ENCODE assay signal across 8 cellular contexts in the genomic region with DNA sequence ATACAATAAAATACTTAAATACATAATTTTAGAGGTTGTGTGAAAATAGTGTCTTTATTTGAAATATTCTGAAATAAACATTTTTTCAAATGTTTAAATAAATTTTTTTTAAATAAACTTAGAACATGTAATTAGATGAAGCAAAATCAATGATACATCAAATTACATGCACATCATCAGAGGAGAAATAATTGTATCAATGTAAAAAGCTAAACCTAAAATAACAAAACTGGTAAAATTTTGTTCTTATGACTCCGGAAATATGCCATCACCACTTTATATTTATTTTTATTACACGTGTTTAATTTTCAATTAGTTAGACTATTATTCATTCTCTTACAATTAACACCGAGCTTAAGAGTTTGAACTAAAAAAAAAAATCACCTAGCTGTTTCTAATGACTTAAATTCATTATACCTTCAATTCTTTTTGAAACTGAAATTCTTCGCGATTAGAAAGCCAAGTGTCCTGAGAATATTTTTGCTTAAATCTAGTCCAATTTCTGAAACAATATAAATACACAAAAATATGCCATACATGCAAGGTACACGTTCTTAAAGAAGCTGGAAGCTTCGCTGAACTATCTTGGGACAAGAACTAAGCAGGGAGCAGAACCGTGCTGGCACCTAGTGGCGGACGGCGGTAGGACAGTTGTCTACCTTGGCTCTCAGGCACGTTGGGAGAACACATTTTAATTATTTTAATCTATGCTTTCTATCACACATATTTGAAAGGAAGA.
DNase-seq lines count a peak whose midpoint lies in the region; ATAC-seq, FAIRE-seq and TF ChIP-seq lines count a peak whose summit lies in the region.

No MANE protein-coding gene starts in this region.

- TF ChIP-seq CTCF in A549 (IDR thresholded peaks at IDR 0.05) (peak; percentile 87), brain (conservative IDR thresholded peaks at IDR 0.05) (peak; percentile 95 to 97), spleen (IDR thresholded peaks at IDR 0.05 in 8 of 11, conservative IDR thresholded peaks at IDR 0.05 in 3 of 11) (peak; percentile 10 to 82 (median 67))

- no peaks in the 10 kb centered on the region for H3K9me3 ChIP-seq in A549
- no peaks in the 10 kb centered on the region for H3K9me3 ChIP-seq in spleen

- no peak overlapping the region for H3K27ac ChIP-seq in A549
- no peak overlapping the region for H3K27ac ChIP-seq in spleen

- no peaks in the 10 kb centered on the region for H3K9me3 Mint-ChIP-seq in brain

- TF ChIP-seq POLR2A in A549 (IDR thresholded peaks at IDR 0.05; ENCODE audit: low read length) (no peak), GM18505 (IDR thresholded peaks at IDR 0.05; ENCODE audit: borderline replicate concordance, extremely low read depth, insufficient read depth, insufficient read length) (no peak), spleen (IDR thresholded peaks at IDR 0.05) (no peak)

- CTCF ChIA-PET in A549 (lab: Yijun Ruan, JAX), result interaction anchor here (0.5 to 4.7 kb wide), 53 partner anchors 9 to 933 kb away, joined by 3 to 71 read pairs (median 4); no protein-coding TSS in a partner anchor

- H3K36me3 Mint-ChIP-seq in brain, result no peaks in the 10 kb centered on the region

- peaks cover 25% of the 10 kb centered on the region for H3K27me3 Mint-ChIP-seq in brain

- peak overlapping the region; percentile 55 for H3K4me2 ChIP-seq in A549

- no peak for TF ChIP-seq EP300 in A549 (IDR thresholded peaks at IDR 0.05)

- DNase-seq in A549 (ENCODE audit: low read depth in 1 of 2, low spot score in 1 of 2), result peak; percentile 34 to 75
- DNase-seq in NCI-H1436 treated with DMSO at 0.1 percent for 48 hours (lab: John Stamatoyannopoulos, UW), result peak; percentile 15
- peak; percentile 20 to 49 for DNase-seq in SW 1271 (lab: John Stamatoyannopoulos, UW)
- peak; percentile 56 for DNase-seq in iPS-NIHi11 (ENCODE audit: low spot score)
- DNase-seq in spleen, result peak; percentile 77

- no peak overlapping the region for H3K4me3 ChIP-seq in A549
- no peak overlapping the region for H3K4me3 ChIP-seq in spleen

- intact Hi-C loops in spleen (cut with DNase I; ENCODE audit: low total_unique reads), result loop anchor here (10.0 kb wide), 1 partner anchor 387 kb away; no protein-coding TSS in a partner anchor

- WGBS in A549 (ENCODE audit: missing lambda C conversion rate), result 6% methylated on average over 12 of the region's 12 CpGs
- WGBS in spleen, 5 donors, result 13 to 14% (median 13%) methylated on average over 12 of the region's 12 CpGs

- peak; percentile 77 for FAIRE-seq in A549 (lab: Jason Lieb, UNC)

- no peaks in the 10 kb centered on the region for H3K4me1 Mint-ChIP-seq in brain

- POLR2A ChIA-PET in A549 (lab: Yijun Ruan, JAX), result interaction anchor here (1.0 to 1.7 kb wide), 4 partner anchors 35 to 293 kb away, joined by 3 to 6 read pairs (median 4); partner anchors contain the start of gene SLC25A21

- peak; percentile 89 to 90 for TF ChIP-seq RAD21 in A549 (conservative IDR thresholded peaks at IDR 0.05 in 1 of 2, IDR thresholded peaks at IDR 0.05 in 1 of 2)

- H3K36me3 ChIP-seq in spleen, result no peaks in the 10 kb centered on the region

- ATAC-seq in A549 (peak; percentile 91 to 95), GM18505 (IDR thresholded peaks at IDR 0.05; ENCODE audit: unreplicated experiment) (peak; percentile 95), HG02885 (IDR thresholded peaks at IDR 0.05; ENCODE audit: poor library complexity, unreplicated experiment) (peak; percentile 99)

- peaks cover 20% of the 10 kb centered on the region; the same call in 2 of the 3 replicates for H3K4me1 ChIP-seq in A549
- H3K4me1 ChIP-seq in spleen, result no peaks in the 10 kb centered on the region

- no peak overlapping the region for H3K27ac Mint-ChIP-seq in brain

- peaks cover 0 to 5% (median 0%) of the 10 kb centered on the region in 7 donors for H3K27me3 ChIP-seq in spleen (replicated peaks in 1 of 7)

- H3K4me3 Mint-ChIP-seq in brain, result no peak overlapping the region

TF ChIP-seq in A549, 52 proteins besides CTCF, POLR2A, EP300 and RAD21:
- peak; percentile 86 for TF ChIP-seq SMC3 (IDR thresholded peaks at IDR 0.05)
- no peak for TF ChIP-seq E2F6 (IDR thresholded peaks at IDR 0.05; ENCODE audit: borderline replicate concordance, low read depth)
- TF ChIP-seq, protein P1, sequence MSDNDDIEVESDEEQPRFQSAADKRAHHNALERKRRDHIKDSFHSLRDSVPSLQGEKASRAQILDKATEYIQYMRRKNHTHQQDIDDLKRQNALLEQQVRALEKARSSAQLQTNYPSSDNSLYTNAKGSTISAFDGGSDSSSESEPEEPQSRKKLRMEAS (IDR thresholded peaks at IDR 0.05), result peak; percentile 25; the same call in 1 of the 2 replicates

Comparison
In these comparisons a context has a peak if more than half of its experiments do, and no peak if none do; other contexts are left out.
1. DNase-seq: peak in every context shown above with its lines; median percentile 77 in spleen; 56 in iPS-NIHi11; 54 in A549; 34 in SW 1271; 15 in NCI-H1436 treated with DMSO at 0.1 percent for 48 hours.